6 cellular contexts compared by ENCODE assay signal in the genomic region with DNA sequence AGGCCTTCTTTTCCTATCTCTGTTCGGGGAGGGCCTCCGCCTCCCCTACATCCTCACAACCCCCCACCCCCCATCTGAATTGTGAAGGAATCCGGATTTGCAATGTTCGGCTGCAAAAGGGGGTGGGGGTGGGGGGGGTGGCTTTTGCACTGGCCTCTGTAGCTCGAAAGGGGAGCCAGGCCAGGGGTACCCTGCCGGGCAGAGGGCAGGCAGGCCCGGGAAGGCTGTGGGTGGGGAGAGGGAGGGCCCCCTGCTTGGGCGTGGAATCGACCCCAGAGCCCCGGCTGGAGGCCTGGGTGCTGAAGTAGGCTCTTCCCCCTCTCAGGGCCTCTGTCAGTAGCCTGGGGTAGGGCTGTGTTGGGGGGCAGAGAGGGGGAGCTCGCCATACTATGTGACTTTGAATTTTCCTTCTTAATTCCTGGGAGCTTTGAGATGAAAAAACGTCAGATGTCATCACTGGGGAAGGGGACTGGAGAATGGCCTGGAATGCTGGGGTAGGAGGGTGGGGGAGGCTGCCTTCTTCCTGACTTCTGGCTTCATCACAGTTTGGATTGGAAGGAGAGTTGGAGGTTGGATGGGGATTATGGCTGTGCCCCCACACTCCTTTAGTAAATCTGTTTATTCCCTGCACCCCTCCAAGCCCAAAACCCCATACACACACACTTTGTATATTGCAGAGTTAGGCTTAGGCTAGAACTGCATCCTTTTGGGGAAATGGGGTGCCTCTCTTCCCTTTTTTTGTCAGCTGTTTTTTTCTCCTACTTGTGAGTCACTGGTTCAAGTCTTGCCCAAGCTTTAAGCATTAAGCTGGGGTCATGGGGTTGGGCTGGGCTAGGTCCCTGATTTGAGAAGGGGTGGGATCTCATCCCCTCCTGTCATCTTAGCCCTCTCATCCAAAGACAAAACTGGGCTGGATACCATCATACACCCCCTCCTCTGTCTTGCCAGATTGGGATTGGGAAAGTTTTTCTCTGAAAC. TPM values are rescaled to one million over a fixed set of nuclear protein-coding genes. Genes with fewer than 3 reads are reported as not detected.
DNase-seq lines count a peak whose midpoint lies in the region; ATAC-seq lines count a peak whose summit lies in the region.

No MANE protein-coding gene starts in this region.

- POLR2A ChIA-PET in CD8-positive, alpha-beta memory T cell (lab: Charles Lee): interaction anchor here (2.0 kb wide), 1 partner anchor 18 kb away, joined by 9 read pairs; a partner anchor contains a TSS

- peak overlapping the region in 6 of 8 donors; percentile 6 to 89 (median 50) for H3K27ac Mint-ChIP-seq in CD8-positive, alpha-beta memory T cell
- H3K27ac Mint-ChIP-seq in activated T-helper 17 cell treated with anti-CD3 and anti-CD28 coated beads, Interleukin-2, amount 50 U/mL, for 72 hours: peak overlapping the region; percentile 73

- ATAC-seq in activated T-helper 17 cell treated with anti-CD3 and anti-CD28 coated beads, Interleukin-2, amount 50 U/mL, for 72 hours (replicated peaks): no peak
- ATAC-seq in HG02970 (IDR thresholded peaks at IDR 0.05; ENCODE audit: low FRiP score, unreplicated experiment): no peak
- ATAC-seq in HG03045 (IDR thresholded peaks at IDR 0.05; ENCODE audit: unreplicated experiment): no peak
- no peak for ATAC-seq in HG03521 (IDR thresholded peaks at IDR 0.05; ENCODE audit: unreplicated experiment)

- no peaks in the 10 kb centered on the region for H3K36me3 ChIP-seq in CD8-positive, alpha-beta memory T cell (ENCODE audit: insufficient read depth, low read length)
- peaks cover 10% of the 10 kb centered on the region for H3K36me3 ChIP-seq in mesodermal cell (ENCODE audit: control insufficient read depth, insufficient read depth, low read length)

- peak in 1 of 5 donors; percentile 39 for DNase-seq in CD8-positive, alpha-beta memory T cell

- H3K4me1 ChIP-seq in CD8-positive, alpha-beta memory T cell (ENCODE audit: insufficient read depth, low read length): peaks cover 11% of the 10 kb centered on the region
- peaks cover 47% of the 10 kb centered on the region for H3K4me1 ChIP-seq in mesodermal cell (ENCODE audit: control insufficient read depth, insufficient read depth, low read length, poor library complexity, severe bottlenecking)

- 0% methylated on average over 5 of the region's 12 CpGs; no CpG with 5 or more reads in 1 of the 2 experiments for WGBS in mesodermal cell (ENCODE audit: insufficient coverage in 2 of 2), 2 experiments

- H3K27me3 Mint-ChIP-seq in CD8-positive, alpha-beta memory T cell: peaks cover 3 to 8% of the 10 kb centered on the region in 2 donors
- H3K27me3 Mint-ChIP-seq in activated T-helper 17 cell treated with anti-CD3 and anti-CD28 coated beads, Interleukin-2, amount 50 U/mL, for 72 hours: no peaks in the 10 kb centered on the region

- H3K4me3 Mint-ChIP-seq in CD8-positive, alpha-beta memory T cell: peak overlapping the region; percentile 53 to 88 (median 77)
- H3K4me3 Mint-ChIP-seq in activated T-helper 17 cell treated with anti-CD3 and anti-CD28 coated beads, Interleukin-2, amount 50 U/mL, for 72 hours: peak overlapping the region; percentile 54

- no peak overlapping the region for H3K27ac ChIP-seq in CD8-positive, alpha-beta memory T cell (ENCODE audit: low read depth, low read length)
- H3K27ac ChIP-seq in mesodermal cell (ENCODE audit: low read depth, low read length, severe bottlenecking): no peak overlapping the region

- H3K4me3 ChIP-seq in CD8-positive, alpha-beta memory T cell (ENCODE audit: low read length): no peak overlapping the region
- H3K4me3 ChIP-seq in mesodermal cell (ENCODE audit: extremely low read depth, insufficient read depth, low read length, poor library complexity, severe bottlenecking): peak overlapping the region; percentile 95

- peaks cover 0 to 1% (median 0%) of the 10 kb centered on the region in 3 donors for H3K36me3 Mint-ChIP-seq in CD8-positive, alpha-beta memory T cell
- H3K36me3 Mint-ChIP-seq in activated T-helper 17 cell treated with anti-CD3 and anti-CD28 coated beads, Interleukin-2, amount 50 U/mL, for 72 hours (ENCODE audit: low read depth): no peaks in the 10 kb centered on the region

- CTCF ChIA-PET in CD8-positive, alpha-beta memory T cell (lab: Charles Lee): interaction anchor here (1.0 to 11.6 kb wide), 4 partner anchors 18 to 127 kb away, joined by 3 to 173 read pairs (median 10); a partner anchor contains a TSS

- no peaks in the 10 kb centered on the region for H3K9me3 Mint-ChIP-seq in CD8-positive, alpha-beta memory T cell
- H3K9me3 Mint-ChIP-seq in activated T-helper 17 cell treated with anti-CD3 and anti-CD28 coated beads, Interleukin-2, amount 50 U/mL, for 72 hours: no peaks in the 10 kb centered on the region

- H3K9me3 ChIP-seq in CD8-positive, alpha-beta memory T cell (ENCODE audit: low read length): no peaks in the 10 kb centered on the region
- H3K9me3 ChIP-seq in mesodermal cell (ENCODE audit: control insufficient read depth, low read length): no peaks in the 10 kb centered on the region

- H3K4me1 Mint-ChIP-seq in CD8-positive, alpha-beta memory T cell: peaks cover 6 to 11% (median 10%) of the 10 kb centered on the region in 3 donors
- no peaks in the 10 kb centered on the region for H3K4me1 Mint-ChIP-seq in activated T-helper 17 cell treated with anti-CD3 and anti-CD28 coated beads, Interleukin-2, amount 50 U/mL, for 72 hours

- H3K27me3 ChIP-seq in CD8-positive, alpha-beta memory T cell (ENCODE audit: insufficient read depth, low read length, poor library complexity, severe bottlenecking): no peaks in the 10 kb centered on the region

RNA-seq across cellular contexts. Expression of a gene that starts 1.3 kb away (rescaled TPM):
- total RNA-seq in CD8-positive, alpha-beta memory T cell: 1 to 10 TPM; 2.3 to 2.5 TPM
- polyA plus RNA-seq in CD8-positive, alpha-beta memory T cell: 0.29 TPM
- 10 to 100 TPM in 1 of 2 donors, 1 to 10 TPM in 1; 2.4 to 20.2 TPM for total RNA-seq in activated T-helper 17 cell treated with anti-CD3 and anti-CD28 coated beads, Interleukin-2, amount 50 U/mL, for 72 hours
- 90.4 TPM for polyA plus RNA-seq in mesodermal cell (2013, experiment 1 of 2)
- 68.9 TPM for polyA plus RNA-seq in mesodermal cell (2013, experiment 2 of 2)

RNA-seq across cellular contexts. Expression of a gene that starts 17.8 kb away (rescaled TPM):
- total RNA-seq in CD8-positive, alpha-beta memory T cell: not detected
- polyA plus RNA-seq in CD8-positive, alpha-beta memory T cell: not detected
- total RNA-seq in activated T-helper 17 cell treated with anti-CD3 and anti-CD28 coated beads, Interleukin-2, amount 50 U/mL, for 72 hours: not detected
- not detected for polyA plus RNA-seq in mesodermal cell (2013, experiment 1 of 2)
- not detected for polyA plus RNA-seq in mesodermal cell (2013, experiment 2 of 2)

RNA-seq across cellular contexts. Expression of a gene that starts 18.4 kb away (rescaled TPM):
- total RNA-seq in CD8-positive, alpha-beta memory T cell: 100 to 1,000 TPM; 262 to 265 TPM
- polyA plus RNA-seq in CD8-positive, alpha-beta memory T cell: 82.8 TPM
- total RNA-seq in activated T-helper 17 cell treated with anti-CD3 and anti-CD28 coated beads, Interleukin-2, amount 50 U/mL, for 72 hours: 100 to 1,000 TPM; 177 to 332 TPM
- 52.0 TPM for polyA plus RNA-seq in mesodermal cell (2013, experiment 1 of 2)
- polyA plus RNA-seq in mesodermal cell (2013, experiment 2 of 2): 49.3 TPM

RNA-seq across cellular contexts. Expression of a gene that starts 40.7 kb away (rescaled TPM):
- 10 to 100 TPM; 37.7 to 40.1 TPM for total RNA-seq in CD8-positive, alpha-beta memory T cell
- polyA plus RNA-seq in CD8-positive, alpha-beta memory T cell: 1.6 TPM
- 10 to 100 TPM; 20.6 to 61.4 TPM for total RNA-seq in activated T-helper 17 cell treated with anti-CD3 and anti-CD28 coated beads, Interleukin-2, amount 50 U/mL, for 72 hours
- polyA plus RNA-seq in mesodermal cell (2013, experiment 1 of 2): 46.9 TPM
- 34.1 TPM for polyA plus RNA-seq in mesodermal cell (2013, experiment 2 of 2)

RNA-seq across cellular contexts. Expression of a gene that starts 51.0 kb away (rescaled TPM):
- 10 to 100 TPM; 50.5 to 50.9 TPM for total RNA-seq in CD8-positive, alpha-beta memory T cell
- polyA plus RNA-seq in CD8-positive, alpha-beta memory T cell: 3.8 TPM
- 100 to 1,000 TPM in 1 of 2 donors, 10 to 100 TPM in 1; 62.3 to 117 TPM for total RNA-seq in activated T-helper 17 cell treated with anti-CD3 and anti-CD28 coated beads, Interleukin-2, amount 50 U/mL, for 72 hours
- polyA plus RNA-seq in mesodermal cell (2013, experiment 1 of 2): 21.3 TPM
- 19.8 TPM for polyA plus RNA-seq in mesodermal cell (2013, experiment 2 of 2)
